Comparison of ENCODE assay signal across 9 cellular contexts in genomic region chr6:35052694-35053565, GRCh38.
DNase-seq lines count a peak whose midpoint lies in the region; ATAC-seq, FAIRE-seq and TF ChIP-seq lines count a peak whose summit lies in the region.
"Had no signal": no experiment of that assay in that cellular context is flagged by ENCODE, and none has a peak within 500 bp of the region (broad histone marks: within the 10 kb centered on the region; RNA-seq: fewer than 3 reads in every experiment).

No MANE protein-coding gene starts in this region.

- no peaks in the 10 kb centered on the region for H3K27me3 Mint-ChIP-seq in neural crest cell (ENCODE audit: low read depth)
- no peaks in the 10 kb centered on the region for H3K27me3 Mint-ChIP-seq in activated T-cell treated with anti-CD3 and anti-CD28 coated beads, Interleukin-2, amount 50 U/mL, for 4 hours (ENCODE audit: low read depth)

- no peaks in the 10 kb centered on the region for H3K79me2 ChIP-seq in HepG2 (ENCODE audit: insufficient read depth, low read length)

- BruUV-seq in HepG2 (replicated peaks; lab: Mats Ljungman, UMichigan), result no TSS peak

- 59% methylated on average over 4 of the region's 9 CpGs for WGBS in right lobe of liver (ENCODE audit: insufficient coverage, low coverage, low lambda C conversion rate, missing lambda C conversion rate)
- 96% methylated on average over 6 of the region's 9 CpGs for WGBS in HepG2 (ENCODE audit: low lambda C conversion rate)

- POLR2A ChIA-PET in HepG2 (lab: Yijun Ruan, JAX), result no interaction called here

- no peak overlapping the region for H3K4me2 ChIP-seq in HepG2 (ENCODE audit: low read depth, low read length)

- H3K27ac ChIP-seq in right lobe of liver, result no peak overlapping the region
- no peak overlapping the region for H3K27ac ChIP-seq in HepG2 (ENCODE audit: extremely low read length, insufficient read depth, low read length)

- in situ Hi-C loops in HepG2 (cut with HindIII; ENCODE audit: extremely low pct_ligation_motif_present, low pct_unique_long_range_greater_than_20kb), result no loop called here

- H3K4me1 ChIP-seq in right lobe of liver (peaks cover 0 to 12% (median 0%) of the 10 kb centered on the region in 4 donors), HepG2 (ENCODE audit: insufficient read depth, low read length) (peaks cover 13% of the 10 kb centered on the region)

- no peak overlapping the region for H3K9ac ChIP-seq in HepG2 (ENCODE audit: insufficient read depth, low read depth, low read length)

- H3K4me1 Mint-ChIP-seq in neural crest cell, result peaks cover 26% of the 10 kb centered on the region
- no peaks in the 10 kb centered on the region for H3K4me1 Mint-ChIP-seq in activated T-cell treated with anti-CD3 and anti-CD28 coated beads, Interleukin-2, amount 50 U/mL, for 4 hours (ENCODE audit: low read depth)

- no peak for DNase-seq in right lobe of liver
- DNase-seq in HepG2 (ENCODE audit: low spot score), result no peak
- peak; percentile 50 for DNase-seq in fibroblast of the conjunctiva (ENCODE audit: low read depth)
- DNase-seq in neural crest cell (ENCODE audit: low read depth, low spot score), result no peak
- no peak for DNase-seq in activated T-cell treated with anti-CD3 and anti-CD28 coated beads, Interleukin-2, amount 50 U/mL, for 48 hours
- DNase-seq in activated T-cell treated with anti-CD3 and anti-CD28 coated beads, Interleukin-2, amount 50 U/mL, for 4 hours, result no peak
- no peak for DNase-seq in central memory CD4-positive, alpha-beta T cell
- DNase-seq: activated naive CD4-positive, alpha-beta T cell treated with anti-CD3 and anti-CD28 coated beads for 36 hours had no signal

- H3K9me3 ChIP-seq in right lobe of liver, result no peaks in the 10 kb centered on the region
- H3K9me3 ChIP-seq in HepG2 (ENCODE audit: low read length), result no peaks in the 10 kb centered on the region

- TF ChIP-seq CTCF in right lobe of liver (IDR thresholded peaks at IDR 0.05) (no peak), HepG2 (CRISPR knock-in tag; IDR thresholded peaks at IDR 0.05) (no peak), neural crest cell (conservative IDR thresholded peaks at IDR 0.05) (no peak)

- intact Hi-C loops in right lobe of liver (cut with DNase I), result no loop called here
- intact Hi-C loops in HepG2 (cut with micrococcal nuclease; ENCODE audit: unreplicated experiment), result no loop called here

- H3K36me3 Mint-ChIP-seq in neural crest cell (ENCODE audit: low read depth), result no peaks in the 10 kb centered on the region
- H3K36me3 Mint-ChIP-seq in activated T-cell treated with anti-CD3 and anti-CD28 coated beads, Interleukin-2, amount 50 U/mL, for 4 hours (ENCODE audit: insufficient read depth), result peaks cover 8% of the 10 kb centered on the region

- H3K4me3 ChIP-seq in right lobe of liver (no peak overlapping the region), HepG2 (replicated peaks in 1 of 3; ENCODE audit: insufficient read depth in 1 of 3, low read depth in 2 of 3, low read length in 3 of 3) (no peak overlapping the region)

- FAIRE-seq in HepG2 (lab: Jason Lieb, UNC), result no peak

- no peaks in the 10 kb centered on the region for H3K9me3 Mint-ChIP-seq in neural crest cell
- H3K9me3 Mint-ChIP-seq in activated T-cell treated with anti-CD3 and anti-CD28 coated beads, Interleukin-2, amount 50 U/mL, for 4 hours, result no peaks in the 10 kb centered on the region
- H3K9me3 Mint-ChIP-seq: activated naive CD4-positive, alpha-beta T cell treated with anti-CD3 and anti-CD28 coated beads for 36 hours had no signal

- no peak overlapping the region for H3K4me3 Mint-ChIP-seq in neural crest cell
- no peak overlapping the region for H3K4me3 Mint-ChIP-seq in activated T-cell treated with anti-CD3 and anti-CD28 coated beads, Interleukin-2, amount 50 U/mL, for 4 hours
- H3K4me3 Mint-ChIP-seq: activated naive CD4-positive, alpha-beta T cell treated with anti-CD3 and anti-CD28 coated beads for 36 hours had no signal

- H3K27ac Mint-ChIP-seq in neural crest cell (ENCODE audit: unreplicated experiment), result peak overlapping the region; percentile 70
- H3K27ac Mint-ChIP-seq: activated naive CD4-positive, alpha-beta T cell treated with anti-CD3 and anti-CD28 coated beads for 36 hours had no signal

- ATAC-seq in right lobe of liver (peak; percentile 36 to 73 (median 58)), HepG2 (no peak), GM18861 (IDR thresholded peaks at IDR 0.05; ENCODE audit: unreplicated experiment) (no peak)
- ATAC-seq in activated T-cell treated with anti-CD3 and anti-CD28 coated beads, Interleukin-2, amount 50 U/mL, for 4 hours, result no peak

- H4K20me1 ChIP-seq in HepG2 (ENCODE audit: insufficient read depth, low read length), result no peaks in the 10 kb centered on the region

- no peak overlapping the region for H2AFZ ChIP-seq in HepG2 (ENCODE audit: low read length)

- no peak for TF ChIP-seq POLR2A in right lobe of liver (IDR thresholded peaks at IDR 0.05)
- no peak for TF ChIP-seq POLR2A in HepG2 (IDR thresholded peaks at IDR 0.05; ENCODE audit: insufficient read depth in 1 of 2, low read depth in 2 of 2, low read length in 2 of 2)

- H3K27me3 ChIP-seq in right lobe of liver (no peaks in the 10 kb centered on the region), HepG2 (ENCODE audit: control insufficient read depth in 1 of 2, insufficient read depth in 2 of 2, low read length in 2 of 2) (no peaks in the 10 kb centered on the region)

- TF ChIP-seq RAD21 in HepG2 (CRISPR knock-in tag; IDR thresholded peaks at IDR 0.05), result no peak

- CTCF ChIA-PET in HepG2 (lab: Yijun Ruan, JAX; ENCODE audit: low intra/inter-chr PET ratio, low total read pairs), result no interaction called here

- TF ChIP-seq EP300 in HepG2 (IDR thresholded peaks at IDR 0.05; ENCODE audit: low read depth in 2 of 2, low read length in 2 of 2) (no peak), HepG2 (CRISPR knock-in tag; IDR thresholded peaks at IDR 0.05; ENCODE audit: borderline replicate concordance) (no peak)

- H3K36me3 ChIP-seq in right lobe of liver (peaks cover 0 to 15% (median 1%) of the 10 kb centered on the region in 4 donors), HepG2 (replicated peaks in 1 of 2; ENCODE audit: control insufficient read depth in 1 of 2, insufficient read depth in 2 of 2, low read length in 2 of 2) (peaks cover 7 to 25% of the 10 kb centered on the region in 2 experiments; a peak in 4 of 5 replicates)

TF ChIP-seq in HepG2, 621 proteins besides CTCF, POLR2A, EP300 and RAD21:
- no peak for TF ChIP-seq ZNF83 (CRISPR knock-in tag; IDR thresholded peaks at IDR 0.05; ENCODE audit: borderline replicate concordance)
- TF ChIP-seq ZNF629 (CRISPR knock-in tag; conservative IDR thresholded peaks at IDR 0.05), result no peak
- TF ChIP-seq, protein P1, sequence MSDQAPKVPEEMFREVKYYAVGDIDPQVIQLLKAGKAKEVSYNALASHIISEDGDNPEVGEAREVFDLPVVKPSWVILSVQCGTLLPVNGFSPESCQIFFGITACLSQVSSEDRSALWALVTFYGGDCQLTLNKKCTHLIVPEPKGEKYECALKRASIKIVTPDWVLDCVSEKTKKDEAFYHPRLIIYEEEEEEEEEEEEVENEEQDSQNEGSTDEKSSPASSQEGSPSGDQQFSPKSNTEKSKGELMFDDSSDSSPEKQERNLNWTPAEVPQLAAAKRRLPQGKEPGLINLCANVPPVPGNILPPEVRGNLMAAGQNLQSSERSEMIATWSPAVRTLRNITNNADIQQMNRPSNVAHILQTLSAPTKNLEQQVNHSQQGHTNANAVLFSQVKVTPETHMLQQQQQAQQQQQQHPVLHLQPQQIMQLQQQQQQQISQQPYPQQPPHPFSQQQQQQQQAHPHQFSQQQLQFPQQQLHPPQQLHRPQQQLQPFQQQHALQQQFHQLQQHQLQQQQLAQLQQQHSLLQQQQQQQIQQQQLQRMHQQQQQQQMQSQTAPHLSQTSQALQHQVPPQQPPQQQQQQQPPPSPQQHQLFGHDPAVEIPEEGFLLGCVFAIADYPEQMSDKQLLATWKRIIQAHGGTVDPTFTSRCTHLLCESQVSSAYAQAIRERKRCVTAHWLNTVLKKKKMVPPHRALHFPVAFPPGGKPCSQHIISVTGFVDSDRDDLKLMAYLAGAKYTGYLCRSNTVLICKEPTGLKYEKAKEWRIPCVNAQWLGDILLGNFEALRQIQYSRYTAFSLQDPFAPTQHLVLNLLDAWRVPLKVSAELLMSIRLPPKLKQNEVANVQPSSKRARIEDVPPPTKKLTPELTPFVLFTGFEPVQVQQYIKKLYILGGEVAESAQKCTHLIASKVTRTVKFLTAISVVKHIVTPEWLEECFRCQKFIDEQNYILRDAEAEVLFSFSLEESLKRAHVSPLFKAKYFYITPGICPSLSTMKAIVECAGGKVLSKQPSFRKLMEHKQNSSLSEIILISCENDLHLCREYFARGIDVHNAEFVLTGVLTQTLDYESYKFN (CRISPR knock-in tag; conservative IDR thresholded peaks at IDR 0.05), result no peak
- no peak for TF ChIP-seq PPARG (CRISPR knock-in tag; conservative IDR thresholded peaks at IDR 0.05)
- no peak for TF ChIP-seq ZNF234 (CRISPR knock-in tag; conservative IDR thresholded peaks at IDR 0.05)
- no peak for TF ChIP-seq ZNF574 (CRISPR knock-in tag; IDR thresholded peaks at IDR 0.05)
- no peak for TF ChIP-seq XBP1 (CRISPR knock-in tag; IDR thresholded peaks at IDR 0.05)
- TF ChIP-seq TBP (CRISPR knock-in tag; IDR thresholded peaks at IDR 0.05), result no peak
- TF ChIP-seq ZFP36L2 (CRISPR knock-in tag; IDR thresholded peaks at IDR 0.05), result no peak
- TF ChIP-seq CREB1 (IDR thresholded peaks at IDR 0.05), result no peak
- TF ChIP-seq CREB1 (CRISPR knock-in tag; IDR thresholded peaks at IDR 0.05), result no peak
- TF ChIP-seq SIX4 (CRISPR knock-in tag; IDR thresholded peaks at IDR 0.05), result no peak
- TF ChIP-seq ZNF367 (CRISPR knock-in tag; IDR thresholded peaks at IDR 0.05; ENCODE audit: borderline replicate concordance), result no peak
- TF ChIP-seq HNF4A (CRISPR knock-in tag; IDR thresholded peaks at IDR 0.05), result no peak

Comparison
In these comparisons a context has a peak if more than half of its experiments do, and no peak if none do; other contexts are left out.
1. ATAC-seq: peak in right lobe of liver (4 of 4); none in HepG2 (single experiment), activated T-cell treated with anti-CD3 and anti-CD28 coated beads, Interleukin-2, amount 50 U/mL, for 4 hours (0 of 2) and GM18861 (single experiment).